In the genomic region with DNA sequence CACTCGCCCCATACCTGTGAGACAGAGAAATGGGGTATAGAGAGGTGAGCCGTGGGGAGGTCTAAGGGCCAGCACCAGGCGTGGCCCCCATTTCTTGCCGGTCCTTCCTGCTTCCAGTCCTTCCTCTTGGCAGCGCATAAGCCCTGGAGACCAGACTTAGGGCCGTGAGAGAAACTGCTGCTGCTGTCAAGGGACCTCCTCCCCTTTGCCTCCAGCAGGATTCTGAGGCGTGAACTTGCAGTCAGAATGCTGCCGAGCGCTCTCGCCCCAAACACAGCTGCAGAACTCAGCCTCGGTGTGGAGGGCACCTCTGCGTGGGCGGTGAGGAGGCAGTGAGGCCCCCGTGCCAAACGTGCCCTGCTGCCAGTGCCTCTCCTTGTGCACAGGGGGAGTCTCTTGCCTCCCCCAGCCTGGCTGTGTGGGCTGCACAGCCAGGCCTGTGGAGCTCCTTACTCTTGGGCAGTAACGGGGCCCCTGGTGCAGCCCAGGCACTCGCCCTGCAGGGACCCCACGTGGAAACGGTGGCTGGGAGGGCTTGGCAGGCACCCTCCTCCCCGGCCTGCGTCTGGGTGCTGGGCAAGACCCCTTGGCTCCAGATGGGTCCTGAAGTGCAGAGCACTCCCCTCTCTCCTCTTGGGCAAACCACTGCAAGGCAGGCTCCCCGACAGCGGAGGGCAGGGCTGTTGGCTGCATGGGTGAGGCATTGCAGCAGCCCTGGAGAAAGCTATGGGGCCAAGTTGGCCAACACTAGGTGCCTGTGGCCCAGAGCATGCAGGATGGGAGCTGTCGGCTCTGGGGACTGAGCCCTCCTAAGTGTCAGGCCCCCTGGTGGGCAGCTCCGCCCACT, we compare ENCODE assay signal across 14 cellular contexts.
DNase-seq lines count a peak whose midpoint lies in the region; TF ChIP-seq lines count a peak whose summit lies in the region.
"Had no signal": no experiment of that assay in that cellular context is flagged by ENCODE, and none has a peak within 500 bp of the region (broad histone marks: within the 10 kb centered on the region; RNA-seq: fewer than 3 reads in every experiment).

No MANE protein-coding gene starts in this region.

- WGBS in hepatocyte (ENCODE audit: low lambda C conversion rate, missing lambda C conversion rate) = 78% methylated on average over 24 of the region's 25 CpGs
- WGBS in smooth muscle cell (ENCODE audit: low lambda C conversion rate) = 64% methylated on average over 25 of the region's 25 CpGs

- TF ChIP-seq CTCF in hepatocyte (IDR thresholded peaks at IDR 0.05; ENCODE audit: poor library complexity) (no peak), smooth muscle cell (IDR thresholded peaks at IDR 0.05; ENCODE audit: borderline replicate concordance, insufficient read depth, poor library complexity, severe bottlenecking) (no peak)

- H3K9me3 ChIP-seq in HUES6 (ENCODE audit: control insufficient read depth, insufficient read depth, low read depth, low read length) (no peaks in the 10 kb centered on the region), hepatocyte (ENCODE audit: low read depth) (no peaks in the 10 kb centered on the region), smooth muscle cell (replicated peaks; ENCODE audit: low read depth) (no peaks in the 10 kb centered on the region)

- H3K36me3 ChIP-seq in HUES6 (ENCODE audit: control insufficient read depth, insufficient read depth, low read length) (no peaks in the 10 kb centered on the region), hepatocyte (replicated peaks; ENCODE audit: insufficient read depth, low read depth) (no peaks in the 10 kb centered on the region), smooth muscle cell (ENCODE audit: low read depth) (no peaks in the 10 kb centered on the region)

- peaks cover 72% of the 10 kb centered on the region for H4K20me1 ChIP-seq in hepatocyte (ENCODE audit: insufficient read depth, poor library complexity, severe bottlenecking)
- H4K20me1 ChIP-seq in smooth muscle cell (ENCODE audit: low read depth) = peaks cover 99% of the 10 kb centered on the region

- H3K4me3 ChIP-seq in HUES6 (ENCODE audit: low read depth, low read length) = no peak overlapping the region
- H3K4me3 ChIP-seq in hepatocyte = no peak overlapping the region
- H3K4me3 ChIP-seq in smooth muscle cell = no peak overlapping the region

- DNase-seq in hepatocyte (ENCODE audit: low spot score) (no peak), smooth muscle cell (lab: John Stamatoyannopoulos, UW; ENCODE audit: unreplicated experiment) (no peak), GM03348 (ENCODE audit: low spot score) (no peak), anterior cingulate cortex (lab: John Stamatoyannopoulos, UW) (no peak), inferior parietal cortex (ENCODE audit: extremely low spot score) (no peak)
- no peak for DNase-seq in activated CD4-positive, alpha-beta T cell treated with anti-CD3 and anti-CD28 coated beads, Interleukin-2, amount 50 U/mL, for 1 hour
- DNase-seq: activated CD4-positive, alpha-beta T cell treated with anti-CD3 and anti-CD28 coated beads for 36 hours; activated naive CD8-positive, alpha-beta T cell treated with anti-CD3 and anti-CD28 coated beads, Interleukin-2, amount 50 U/mL, for 24 hours; immature natural killer cell; NCI-H1105 treated with DMSO at 0.1 percent for 48 hours; NCI-H510A treated with DMSO at 0.1 percent for 48 hours had no signal

- H3K9me2 ChIP-seq in hepatocyte (replicated peaks; ENCODE audit: insufficient read depth) = no peaks in the 10 kb centered on the region

- H3K4me2 ChIP-seq in hepatocyte (peak overlapping the region; percentile 8), smooth muscle cell (peak overlapping the region; percentile 8)

- 0 out of 2 replicates have a peak overlapping the region, but pooled peaks have one; percentile 35 for H3K27ac ChIP-seq in HUES6 (ENCODE audit: low read depth, low read length)
- peak overlapping the region; percentile 32 for H3K27ac ChIP-seq in angular gyrus (ENCODE audit: low read depth, low read length)
- no peak overlapping the region for H3K27ac ChIP-seq in hepatocyte
- H3K27ac ChIP-seq in smooth muscle cell (ENCODE audit: low read depth) = no peak overlapping the region
- H3K27ac ChIP-seq: C4-2B had no signal

- H3K79me2 ChIP-seq in hepatocyte (peaks cover 29% of the 10 kb centered on the region), smooth muscle cell (ENCODE audit: low read depth) (no peaks in the 10 kb centered on the region)

- H3K4me1 ChIP-seq in HUES6 (ENCODE audit: control insufficient read depth, insufficient read depth, low read length) (peaks cover 42% of the 10 kb centered on the region), hepatocyte (ENCODE audit: insufficient read depth) (peaks cover 32% of the 10 kb centered on the region), smooth muscle cell (ENCODE audit: low read depth) (peaks cover 12% of the 10 kb centered on the region)

- H3K27me3 ChIP-seq in HUES6 (ENCODE audit: control insufficient read depth, insufficient read depth, low read length) = no peaks in the 10 kb centered on the region
- H3K27me3 ChIP-seq in hepatocyte = no peaks in the 10 kb centered on the region
- H3K27me3 ChIP-seq in smooth muscle cell (ENCODE audit: low read depth) = no peaks in the 10 kb centered on the region

- H3K9ac ChIP-seq in HUES6 (ENCODE audit: low read length) (no peak overlapping the region), smooth muscle cell (ENCODE audit: low read depth) (no peak overlapping the region)

- H2AFZ ChIP-seq in hepatocyte (no peak overlapping the region), smooth muscle cell (ENCODE audit: low read depth) (no peak overlapping the region)

- peaks cover 2% of the 10 kb centered on the region for H3F3A ChIP-seq in smooth muscle cell (ENCODE audit: low read depth)

Comparison
In these comparisons a context has a peak if more than half of its experiments do, and no peak if none do; other contexts are left out.
1. H3K27ac ChIP-seq: peak in HUES6 (single experiment) and angular gyrus (single experiment); none in hepatocyte (single experiment) and smooth muscle cell (single experiment).